ENCODE assay signal across 9 cellular contexts in genomic region chr10:100827819-100828743, GRCh38.
A peak's percentile ranks its signal among the peaks of the same experiment; 100 is the strongest.
DNase-seq lines count a peak whose midpoint lies in the region; ATAC-seq, FAIRE-seq and TF ChIP-seq lines count a peak whose summit lies in the region.
"Had no signal": no experiment of that assay in that cellular context is flagged by ENCODE, and none has a peak within 500 bp of the region (broad histone marks: within the 10 kb centered on the region; RNA-seq: fewer than 3 reads in every experiment).

No MANE protein-coding gene starts in this region.

- no peak for TF ChIP-seq EP300 in suprapubic skin (IDR thresholded peaks at IDR 0.05)

- H3K9ac ChIP-seq in keratinocyte (ENCODE audit: control insufficient read depth, extremely low read depth, insufficient read depth, low read length) = no peak overlapping the region

- peak overlapping the region; percentile 27 for H3K4me2 ChIP-seq in keratinocyte (ENCODE audit: control insufficient read depth, extremely low read depth, insufficient read depth, low read depth, low read length)

- DNase-seq in DMS 273 (lab: John Stamatoyannopoulos, UW; ENCODE audit: unreplicated experiment) = peak; percentile 58
- no peak for DNase-seq in DMS 273 treated with DMSO at 0.1 percent for 48 hours (lab: John Stamatoyannopoulos, UW)
- peak; percentile 33 to 43 for DNase-seq in NCI-H1930 (lab: John Stamatoyannopoulos, UW)
- peak in 4 of 7 donors; percentile 23 to 52 (median 34) for DNase-seq in adrenal gland
- no peak for DNase-seq in keratinocyte (ENCODE audit: low read depth, low spot score)
- peak in 1 of 2 donors; percentile 64 for DNase-seq in suprapubic skin (ENCODE audit: low spot score in 2 of 2)
- DNase-seq in uterus = no peak

- 3 to 17% (median 12%) methylated on average over 21 to 69 of the region's 69 CpGs for WGBS in adrenal gland, 4 donors
- 2% methylated on average over 21 of the region's 69 CpGs for WGBS in suprapubic skin

- no peak overlapping the region for H2AFZ ChIP-seq in keratinocyte (ENCODE audit: control insufficient read depth, low read length)

- FAIRE-seq in keratinocyte (lab: Jason Lieb, UNC) = no peak
- FAIRE-seq: A204.1 had no signal

- no peak for ATAC-seq in HG02840 (IDR thresholded peaks at IDR 0.05; ENCODE audit: low FRiP score, unreplicated experiment)

- no peaks in the 10 kb centered on the region for H3K79me2 ChIP-seq in keratinocyte (ENCODE audit: control insufficient read depth, insufficient read depth, low read length)

- no peak overlapping the region for H3K27ac ChIP-seq in adrenal gland
- no peak overlapping the region for H3K27ac ChIP-seq in keratinocyte (ENCODE audit: control insufficient read depth, insufficient read depth, low read length)
- H3K27ac ChIP-seq in suprapubic skin = no peak overlapping the region
- H3K27ac ChIP-seq in uterus = no peak overlapping the region

- H3K27me3 ChIP-seq in adrenal gland (peaks cover 63% of the 10 kb centered on the region), keratinocyte (ENCODE audit: control insufficient read depth, extremely low read depth, insufficient read depth, low read length) (peaks cover 96% of the 10 kb centered on the region), suprapubic skin (peaks cover 100% of the 10 kb centered on the region), uterus (peaks cover 31 to 50% of the 10 kb centered on the region in 2 donors)

- H3K4me3 ChIP-seq in adrenal gland (peak overlapping the region in 1 of 4 donors; percentile 52), keratinocyte (ENCODE audit: control insufficient read depth in 2 of 3, extremely low read depth in 1 of 3, insufficient read depth in 2 of 3, low read depth in 1 of 3, low read length in 3 of 3) (no peak overlapping the region), suprapubic skin (peak overlapping the region; percentile 49), uterus (peak overlapping the region in 1 of 2 donors; percentile 34)

- dilution Hi-C loops in keratinocyte (cut with MboI; ENCODE audit: extremely low pct_ligation_motif_present, low sequenced_read_pairs) = no loop called here

- TF ChIP-seq POLR2A in adrenal gland (IDR thresholded peaks at IDR 0.05) (no peak), suprapubic skin (IDR thresholded peaks at IDR 0.05) (no peak), uterus (IDR thresholded peaks at IDR 0.05) (no peak)

- H3K9me3 ChIP-seq in adrenal gland (replicated peaks in 1 of 3) (no peaks in the 10 kb centered on the region), keratinocyte (ENCODE audit: control insufficient read depth, low read depth, low read length) (no peaks in the 10 kb centered on the region), suprapubic skin (no peaks in the 10 kb centered on the region), uterus (no peaks in the 10 kb centered on the region)

- no peaks in the 10 kb centered on the region for H3K36me3 ChIP-seq in adrenal gland (replicated peaks in 1 of 2)
- H3K36me3 ChIP-seq in keratinocyte (ENCODE audit: control insufficient read depth in 2 of 2, extremely low read depth in 1 of 2, insufficient read depth in 2 of 2, low read length in 2 of 2) = no peaks in the 10 kb centered on the region
- H3K36me3 ChIP-seq in suprapubic skin = no peaks in the 10 kb centered on the region
- no peaks in the 10 kb centered on the region for H3K36me3 ChIP-seq in uterus

- TF ChIP-seq CTCF in adrenal gland (IDR thresholded peaks at IDR 0.05) = no peak
- peak in 1 of 3 experiments; percentile 19 for TF ChIP-seq CTCF in keratinocyte (optimal IDR thresholded peaks at IDR 0.05 in 1 of 3, IDR thresholded peaks at IDR 0.05 in 1 of 3, conservative IDR thresholded peaks at IDR 0.05 in 1 of 3; ENCODE audit: extremely low read depth in 1 of 3, insufficient read depth in 2 of 3, low read length in 3 of 3)
- TF ChIP-seq CTCF in suprapubic skin (IDR thresholded peaks at IDR 0.05) = no peak
- TF ChIP-seq CTCF in uterus (IDR thresholded peaks at IDR 0.05) = no peak

- H3K9me1 ChIP-seq in keratinocyte (ENCODE audit: control insufficient read depth, extremely low read depth, insufficient read depth, low read length) = no peaks in the 10 kb centered on the region

- intact Hi-C loops in adrenal gland (cut with DNase I) = no loop called here
- intact Hi-C loops in uterus (cut with DNase I; ENCODE audit: low total_unique reads) = no loop called here

- H4K20me1 ChIP-seq in keratinocyte (ENCODE audit: control insufficient read depth, extremely low read depth, insufficient read depth, low read length) = no peaks in the 10 kb centered on the region

- H3K4me1 ChIP-seq in adrenal gland (replicated peaks in 1 of 2) (peaks cover 19 to 30% of the 10 kb centered on the region in 2 donors), keratinocyte (ENCODE audit: control insufficient read depth, extremely low read depth, insufficient read depth, low read length) (peaks cover 6% of the 10 kb centered on the region), suprapubic skin (peaks cover 42% of the 10 kb centered on the region), uterus (peaks cover 0 to 28% of the 10 kb centered on the region in 2 donors)

Comparison
In these comparisons a context has a peak if more than half of its experiments do, and no peak if none do; other contexts are left out.
1. DNase-seq: peak in DMS 273 (single experiment), NCI-H1930 (2 of 2) and adrenal gland (4 of 7); none in DMS 273 treated with DMSO at 0.1 percent for 48 hours (single experiment), keratinocyte (single experiment) and uterus (0 of 2).